In genomic region chr3:189157232-189158007, GRCh38 we compare ENCODE assay signal across 24 cellular contexts. TPM values are rescaled to one million over a fixed set of nuclear protein-coding genes. Genes with fewer than 3 reads are reported as not detected.
"Had no signal": no experiment of that assay in that cellular context is flagged by ENCODE, and none has a peak within 500 bp of the region (broad histone marks: within the 10 kb centered on the region; RNA-seq: fewer than 3 reads in every experiment).

No MANE protein-coding gene starts in this region.

- DNase-seq: activated CD4-positive, alpha-beta T cell treated with anti-CD3 and anti-CD28 coated beads for 48 hours; activated CD4-positive, alpha-beta T cell treated with anti-CD3 and anti-CD28 coated beads, Interleukin-2, amount 50 U/mL, for 4 hours; activated CD4-positive, CD25-positive, alpha-beta regulatory T cell treated with anti-CD3 and anti-CD28 coated beads, Interleukin-2, amount 50 U/mL, for 72 hours; activated CD8-positive, alpha-beta memory T cell treated with anti-CD3 and anti-CD28 coated beads, Interleukin-2, amount 50 U/mL, for 48 hours; activated CD8-positive, alpha-beta T cell treated with anti-CD3 and anti-CD28 coated beads, Interleukin-2, amount 10 ng/mL, durations not matched to agents 7 days and 5 days; activated effector memory CD4-positive, alpha-beta T cell treated with Interleukin-2 at 50 U/mL for 16 hours; activated naive CD4-positive, alpha-beta T cell; activated T-cell treated with anti-CD3 and anti-CD28 coated beads, Interleukin-2, amount 50 U/mL, for 24 hours; amniotic stem cell; body of pancreas; KG1; NCI-H1092 treated with DMSO at 0.1 percent for 48 hours; NCI-H1417 treated with DMSO at 0.1 percent for 48 hours; NCI-H1694 treated with DMSO at 0.1 percent for 48 hours; NCI-H2029 treated with DMSO at 0.1 percent for 48 hours; NCI-H524; Peyer's patch; SHP77; T-helper 17 cell; T-helper 9 cell had no signal

- ATAC-seq: activated CD8-positive, alpha-beta T cell treated with anti-CD3 and anti-CD28 coated beads, Interleukin-2, amount 10 ng/mL, durations not matched to agents 7 days and 5 days; body of pancreas; T-helper 17 cell; WTC11 had no signal

- H3K4me3 ChIP-seq: ascending aorta, body of pancreas, cardiac muscle cell, Peyer's patch had no signal

- H3K27me3 ChIP-seq: ascending aorta, body of pancreas, cardiac muscle cell, Peyer's patch had no signal

- H3K9me3 ChIP-seq: ascending aorta, body of pancreas, Peyer's patch had no signal

- H3K4me1 ChIP-seq: ascending aorta, body of pancreas, Peyer's patch had no signal

- H3K36me3 ChIP-seq: ascending aorta, cardiac muscle cell, Peyer's patch had no signal

- H3K27ac ChIP-seq: ascending aorta, body of pancreas, cardiac muscle cell, Peyer's patch had no signal

RNA-seq across cellular contexts. Expression of gene TPRG1, which starts 14.4 kb away (rescaled TPM):
- polyA plus RNA-seq: IgD-negative memory B cell had no signal
